Comparison of ENCODE assay signal across 8 cellular contexts in genomic region chr13:32538621-32539246, GRCh38. TPM values are rescaled to one million over a fixed set of nuclear protein-coding genes. Genes with fewer than 3 reads are reported as not detected.
DNase-seq lines count a peak whose midpoint lies in the region; ATAC-seq and TF ChIP-seq lines count a peak whose summit lies in the region.

N4BP2L2 (minus strand) TSS chr13:32538795; CDS start chr13:32537027, 1,768 bp downstream.

- peak within 1 kb of the TSS; percentile 99 for H3K4me3 Mint-ChIP-seq in activated T-cell treated with anti-CD3 and anti-CD28 coated beads, Interleukin-2, amount 50 U/mL, for 24 hours

- H3K4me1 ChIP-seq in mucosa of rectum (ENCODE audit: control insufficient read depth in 2 of 2, insufficient read depth in 2 of 2, low read length in 2 of 2), result peaks cover 11 to 18% of the 10 kb centered on the region in 2 donors

- no peaks in the 10 kb centered on the region for H3K27me3 ChIP-seq in mucosa of rectum (ENCODE audit: control insufficient read depth in 2 of 2, insufficient read depth in 2 of 2, low read length in 2 of 2)

- H3K36me3 ChIP-seq in mucosa of rectum (ENCODE audit: control insufficient read depth in 2 of 2, insufficient read depth in 2 of 2, low read length in 2 of 2), result peaks cover 9 to 17% of the 10 kb centered on the region in 2 donors

- H3K27me3 Mint-ChIP-seq in activated T-cell treated with anti-CD3 and anti-CD28 coated beads, Interleukin-2, amount 50 U/mL, for 24 hours, result no peaks in the 10 kb centered on the region

- peak; percentile 97 for ATAC-seq in GM21723 (IDR thresholded peaks at IDR 0.05; ENCODE audit: unreplicated experiment)

- DNase-seq in DMS53 treated with DMSO at 0.1 percent for 48 hours (lab: John Stamatoyannopoulos, UW; ENCODE audit: unreplicated experiment) (peak; percentile 95), KG1 (lab: John Stamatoyannopoulos, UW) (peak; percentile 94), erythroblast (lab: John Stamatoyannopoulos, UW) (peak; percentile 97 to 98)
- DNase-seq in activated T-cell treated with anti-CD3 and anti-CD28 coated beads, Interleukin-2, amount 50 U/mL, for 24 hours, result peak; percentile 89
- peak; percentile 91 for DNase-seq in stimulated activated CD8-positive, alpha-beta memory T cell treated with anti-CD3 and anti-CD28 coated beads, Interleukin-4, amount 100 ng/mL, for 48 hours

- H3K9me3 ChIP-seq in mucosa of rectum (ENCODE audit: control insufficient read depth in 2 of 2, low read length in 2 of 2), result no peaks in the 10 kb centered on the region

- peaks cover 49% of the 10 kb centered on the region for H3K36me3 Mint-ChIP-seq in activated T-cell treated with anti-CD3 and anti-CD28 coated beads, Interleukin-2, amount 50 U/mL, for 24 hours (ENCODE audit: low read depth)

- peak; percentile 91 for TF ChIP-seq POLR2A in erythroblast (IDR thresholded peaks at IDR 0.05; ENCODE audit: low read length)

- peak within 1 kb of the TSS; percentile 100 for H3K27ac Mint-ChIP-seq in activated T-cell treated with anti-CD3 and anti-CD28 coated beads, Interleukin-2, amount 50 U/mL, for 24 hours

- no peaks in the 10 kb centered on the region for H3K9me3 Mint-ChIP-seq in activated T-cell treated with anti-CD3 and anti-CD28 coated beads, Interleukin-2, amount 50 U/mL, for 24 hours

- peak within 1 kb of the TSS; percentile 94 to 97 for H3K9ac ChIP-seq in mucosa of rectum (ENCODE audit: low read depth in 1 of 2, low read length in 2 of 2)

- peak within 1 kb of the TSS; percentile 84 to 98 for H3K4me3 ChIP-seq in mucosa of rectum (ENCODE audit: low read length in 2 of 2)

- H3K4me1 Mint-ChIP-seq in activated T-cell treated with anti-CD3 and anti-CD28 coated beads, Interleukin-2, amount 50 U/mL, for 24 hours (ENCODE audit: low read depth), result peaks cover 45% of the 10 kb centered on the region

- peak within 1 kb of the TSS; percentile 92 to 94 for H3K27ac ChIP-seq in mucosa of rectum (ENCODE audit: low read depth in 2 of 2, low read length in 2 of 2)

TF ChIP-seq in PFSK-1, 5 proteins besides CTCF, POLR2A, EP300 and RAD21:
- TF ChIP-seq POLR2AphosphoS5 (IDR thresholded peaks at IDR 0.05; ENCODE audit: low read depth, low read length), result 0 out of 2 replicates have a peak, but pooled peaks have one; percentile 18
- 0 out of 2 replicates have a peak, but pooled peaks have one; percentile 10 for TF ChIP-seq SIN3A (IDR thresholded peaks at IDR 0.05; ENCODE audit: borderline replicate concordance, insufficient read depth, low read length)
- TF ChIP-seq, protein P1, sequence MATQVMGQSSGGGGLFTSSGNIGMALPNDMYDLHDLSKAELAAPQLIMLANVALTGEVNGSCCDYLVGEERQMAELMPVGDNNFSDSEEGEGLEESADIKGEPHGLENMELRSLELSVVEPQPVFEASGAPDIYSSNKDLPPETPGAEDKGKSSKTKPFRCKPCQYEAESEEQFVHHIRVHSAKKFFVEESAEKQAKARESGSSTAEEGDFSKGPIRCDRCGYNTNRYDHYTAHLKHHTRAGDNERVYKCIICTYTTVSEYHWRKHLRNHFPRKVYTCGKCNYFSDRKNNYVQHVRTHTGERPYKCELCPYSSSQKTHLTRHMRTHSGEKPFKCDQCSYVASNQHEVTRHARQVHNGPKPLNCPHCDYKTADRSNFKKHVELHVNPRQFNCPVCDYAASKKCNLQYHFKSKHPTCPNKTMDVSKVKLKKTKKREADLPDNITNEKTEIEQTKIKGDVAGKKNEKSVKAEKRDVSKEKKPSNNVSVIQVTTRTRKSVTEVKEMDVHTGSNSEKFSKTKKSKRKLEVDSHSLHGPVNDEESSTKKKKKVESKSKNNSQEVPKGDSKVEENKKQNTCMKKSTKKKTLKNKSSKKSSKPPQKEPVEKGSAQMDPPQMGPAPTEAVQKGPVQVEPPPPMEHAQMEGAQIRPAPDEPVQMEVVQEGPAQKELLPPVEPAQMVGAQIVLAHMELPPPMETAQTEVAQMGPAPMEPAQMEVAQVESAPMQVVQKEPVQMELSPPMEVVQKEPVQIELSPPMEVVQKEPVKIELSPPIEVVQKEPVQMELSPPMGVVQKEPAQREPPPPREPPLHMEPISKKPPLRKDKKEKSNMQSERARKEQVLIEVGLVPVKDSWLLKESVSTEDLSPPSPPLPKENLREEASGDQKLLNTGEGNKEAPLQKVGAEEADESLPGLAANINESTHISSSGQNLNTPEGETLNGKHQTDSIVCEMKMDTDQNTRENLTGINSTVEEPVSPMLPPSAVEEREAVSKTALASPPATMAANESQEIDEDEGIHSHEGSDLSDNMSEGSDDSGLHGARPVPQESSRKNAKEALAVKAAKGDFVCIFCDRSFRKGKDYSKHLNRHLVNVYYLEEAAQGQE (IDR thresholded peaks at IDR 0.05; ENCODE audit: insufficient read depth in 1 of 2, low read depth in 2 of 2, low read length in 2 of 2), result no peak
- peak; percentile 65 for TF ChIP-seq FOXP2 (optimal IDR thresholded peaks at IDR 0.05; ENCODE audit: borderline replicate concordance, extremely low read depth, extremely low read length, insufficient read depth)
- no peak for TF ChIP-seq TAF1 (IDR thresholded peaks at IDR 0.05; ENCODE audit: borderline replicate concordance, insufficient read depth, low read length)

RNA-seq across cellular contexts. Expression of gene N4BP2L2, which starts in this region (rescaled TPM):
- polyA plus RNA-seq in PFSK-1 (2012; ENCODE audit: insufficient read length, low read depth), result 14.4 TPM

Comparison
In these comparisons a context has a peak if more than half of its experiments do, and no peak if none do; other contexts are left out.
1. Peak in every context shown above with its lines: DNase-seq, ATAC-seq, H3K4me3 ChIP-seq and H3K27ac ChIP-seq.